Comparison of ENCODE assay signal across 16 cellular contexts in the genomic region with DNA sequence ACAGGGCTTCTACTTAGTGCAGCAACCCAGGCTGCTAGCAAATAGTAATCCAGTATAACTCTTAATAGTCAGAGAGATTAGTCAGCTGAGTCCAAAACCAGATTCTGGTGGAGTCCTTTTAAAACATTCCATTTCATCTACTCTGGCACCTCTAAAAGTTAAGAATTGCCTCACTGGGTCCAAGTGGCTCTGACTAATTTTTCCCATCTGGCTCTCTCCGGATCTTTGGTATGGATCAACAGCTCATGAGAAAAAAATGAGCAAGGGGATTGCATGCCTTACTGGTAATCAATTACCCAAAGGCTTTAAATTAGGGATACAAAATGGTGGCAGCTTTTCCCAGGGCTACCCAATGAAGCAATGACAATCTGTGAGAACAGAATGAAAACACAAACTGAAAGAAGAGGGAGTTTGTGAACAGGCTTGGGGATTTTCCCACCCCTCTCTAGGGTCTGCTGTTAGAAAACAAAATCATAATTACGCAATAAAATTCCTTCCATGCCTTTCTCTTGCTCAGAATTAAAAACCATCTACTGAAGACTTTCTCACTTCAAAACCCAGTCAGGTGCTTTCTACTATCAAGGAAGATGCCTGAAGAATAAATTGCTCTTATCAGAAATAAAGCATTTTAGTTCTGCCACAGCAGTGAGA.
DNase-seq lines count a peak whose midpoint lies in the region; ATAC-seq and TF ChIP-seq lines count a peak whose summit lies in the region.
"Had no signal": no experiment of that assay in that cellular context is flagged by ENCODE, and none has a peak within 500 bp of the region (broad histone marks: within the 10 kb centered on the region; RNA-seq: fewer than 3 reads in every experiment).

No MANE protein-coding gene starts in this region.

- CTCF ChIA-PET in MCF 10A (lab: Yijun Ruan, JAX): interaction anchor here (1.1 kb wide), 1 partner anchor 12 kb away, joined by 6 read pairs; no protein-coding TSS in a partner anchor

- no TSS peak for BruUV-seq in MCF 10A (replicated peaks; lab: Mats Ljungman, UMichigan)

- H3K36me3 ChIP-seq in breast epithelium: no peaks in the 10 kb centered on the region
- H3K36me3 ChIP-seq in brain microvascular endothelial cell (replicated peaks): no peaks in the 10 kb centered on the region
- no peaks in the 10 kb centered on the region for H3K36me3 ChIP-seq in kidney epithelial cell (ENCODE audit: control insufficient read depth, insufficient read depth, low read length)
- H3K36me3 ChIP-seq: tibial artery had no signal

- H3K36me3 Mint-ChIP-seq in MCF 10A (ENCODE audit: insufficient read depth, unreplicated experiment): no peaks in the 10 kb centered on the region
- H3K36me3 Mint-ChIP-seq: naive B cell had no signal

- peaks cover 12% of the 10 kb centered on the region for H3K9me3 Mint-ChIP-seq in MCF 10A (ENCODE audit: unreplicated experiment)
- H3K9me3 Mint-ChIP-seq: activated T-helper 1 cell treated with anti-CD3 and anti-CD28 coated beads, Interleukin-12 subunit alpha, Interleukin-12 subunit beta, Interleukin-2, Interleukin-4 antibody, amounts not matched to agents 30 ng/mL and 10 ng/mL and 1 ng/mL, durations not matched to agents 14 hours and 24 hours and 36 hours had no signal

- peak overlapping the region; percentile 57 for H3K27ac Mint-ChIP-seq in MCF 10A (ENCODE audit: low read depth, unreplicated experiment)
- H3K27ac Mint-ChIP-seq: activated T-helper 1 cell treated with anti-CD3 and anti-CD28 coated beads, Interleukin-12 subunit alpha, Interleukin-12 subunit beta, Interleukin-2, Interleukin-4 antibody, amounts not matched to agents 30 ng/mL and 10 ng/mL and 1 ng/mL, durations not matched to agents 14 hours and 24 hours and 36 hours; naive B cell had no signal

- H3K4me3 ChIP-seq in breast epithelium (no peak overlapping the region), brain microvascular endothelial cell (ENCODE audit: low read depth, low read length) (no peak overlapping the region), kidney epithelial cell (ENCODE audit: low read depth, low read length) (no peak overlapping the region), coronary artery (no peak overlapping the region)
- H3K4me3 ChIP-seq: tibial artery had no signal

- in situ Hi-C loops in brain microvascular endothelial cell (cut with HindIII; ENCODE audit: low pct_ligation_motif_present, low sequenced_read_pairs): no loop called here

- H3K27me3 Mint-ChIP-seq in MCF 10A (ENCODE audit: insufficient read depth, unreplicated experiment): no peaks in the 10 kb centered on the region
- H3K27me3 Mint-ChIP-seq: naive B cell had no signal

- POLR2A ChIA-PET in MCF 10A (lab: Yijun Ruan, JAX): interaction anchor here (0.7 kb wide), 2 partner anchors 578 to 838 kb away, joined by 3 read pairs; no protein-coding TSS in a partner anchor

- H3K9me3 ChIP-seq in breast epithelium: peaks cover 0 to 4% of the 10 kb centered on the region in 2 donors
- H3K9me3 ChIP-seq: tibial artery had no signal

- DNase-seq in MCF 10A (ENCODE audit: unreplicated experiment): peak; percentile 6
- DNase-seq in breast epithelium (ENCODE audit: low spot score in 2 of 2): no peak
- peak; percentile 27 for DNase-seq in brain microvascular endothelial cell
- DNase-seq in kidney epithelial cell (ENCODE audit: low read depth): peak; percentile 21
- no peak for DNase-seq in NCI-H2227 treated with DMSO at 0.1 percent for 48 hours (lab: John Stamatoyannopoulos, UW)
- DNase-seq in coronary artery (ENCODE audit: low spot score): no peak
- DNase-seq in SW480 (ENCODE audit: low spot score): no peak
- DNase-seq: 8988T; activated CD4-positive, alpha-beta T cell treated with anti-CD3 and anti-CD28 coated beads for 4 hours; DMS79; KBM-7; naive B cell; NCI-H2081 had no signal

- H3K4me3 Mint-ChIP-seq in MCF 10A (ENCODE audit: unreplicated experiment): no peak overlapping the region
- H3K4me3 Mint-ChIP-seq: activated T-helper 1 cell treated with anti-CD3 and anti-CD28 coated beads, Interleukin-12 subunit alpha, Interleukin-12 subunit beta, Interleukin-2, Interleukin-4 antibody, amounts not matched to agents 30 ng/mL and 10 ng/mL and 1 ng/mL, durations not matched to agents 14 hours and 24 hours and 36 hours; naive B cell had no signal

- TF ChIP-seq POLR2A in breast epithelium (IDR thresholded peaks at IDR 0.05): no peak

- TF ChIP-seq CTCF in MCF 10A (IDR thresholded peaks at IDR 0.05; ENCODE audit: unreplicated experiment): no peak
- no peak for TF ChIP-seq CTCF in breast epithelium (IDR thresholded peaks at IDR 0.05)
- TF ChIP-seq CTCF in brain microvascular endothelial cell (IDR thresholded peaks at IDR 0.05; ENCODE audit: low read depth, low read length, missing control alignments): no peak
- TF ChIP-seq CTCF in kidney epithelial cell (IDR thresholded peaks at IDR 0.05; ENCODE audit: insufficient read depth, low read length, poor library complexity, severe bottlenecking): no peak
- no peak for TF ChIP-seq CTCF in coronary artery (IDR thresholded peaks at IDR 0.05)

- H3K4me1 ChIP-seq in breast epithelium: no peaks in the 10 kb centered on the region

- ATAC-seq in GM21723 (IDR thresholded peaks at IDR 0.05; ENCODE audit: unreplicated experiment): no peak

- no peaks in the 10 kb centered on the region for H3K27me3 ChIP-seq in breast epithelium
- H3K27me3 ChIP-seq in brain microvascular endothelial cell (replicated peaks): no peaks in the 10 kb centered on the region
- no peaks in the 10 kb centered on the region for H3K27me3 ChIP-seq in kidney epithelial cell (ENCODE audit: control insufficient read depth, insufficient read depth, low read length)
- H3K27me3 ChIP-seq: tibial artery had no signal

- peaks cover 17% of the 10 kb centered on the region for H3K4me1 Mint-ChIP-seq in MCF 10A (ENCODE audit: insufficient read depth, unreplicated experiment)
- H3K4me1 Mint-ChIP-seq: naive B cell had no signal

- H3K27ac ChIP-seq in breast epithelium (no peak overlapping the region), brain microvascular endothelial cell (no peak overlapping the region), coronary artery (peak overlapping the region in 1 of 2 donors; percentile 67)
- H3K27ac ChIP-seq: tibial artery had no signal

- intact Hi-C loops in MCF 10A (cut with micrococcal nuclease): no loop called here
- intact Hi-C loops in breast epithelium (cut with DNase I; ENCODE audit: low total_unique reads): no loop called here

Comparison
In these comparisons a context has a peak if more than half of its experiments do, and no peak if none do; other contexts are left out.
1. DNase-seq: peak in MCF 10A (single experiment), brain microvascular endothelial cell (single experiment) and kidney epithelial cell (single experiment); none in breast epithelium (0 of 2), NCI-H2227 treated with DMSO at 0.1 percent for 48 hours (single experiment), coronary artery (single experiment) and SW480 (single experiment).